ENCODE assay signal across 16 cellular contexts in the genomic region with DNA sequence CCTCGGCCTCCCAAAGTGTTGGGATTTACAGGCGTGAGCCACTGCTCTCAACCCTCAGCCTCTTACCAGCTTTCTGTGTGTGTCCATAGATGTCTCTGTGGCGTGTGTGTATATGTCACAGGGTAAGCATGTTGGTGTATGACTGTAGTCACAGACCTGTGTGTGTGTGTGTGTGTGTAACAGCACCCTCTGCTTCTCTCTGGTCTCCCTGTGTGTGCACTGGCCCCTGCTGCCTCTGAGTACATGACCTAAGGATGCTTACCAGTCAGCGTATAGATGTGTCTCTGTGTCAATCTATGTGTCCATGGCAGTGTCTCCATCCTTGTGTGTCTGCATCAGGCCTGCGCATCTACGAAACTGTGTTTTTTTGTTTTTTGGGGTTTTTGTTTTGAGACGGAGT. TPM values are rescaled to one million over a fixed set of nuclear protein-coding genes. Genes with fewer than 3 reads are reported as not detected.
A peak's percentile ranks its signal among the peaks of the same experiment; 100 is the strongest.
DNase-seq lines count a peak whose midpoint lies in the region; ATAC-seq, FAIRE-seq and TF ChIP-seq lines count a peak whose summit lies in the region.
"Had no signal": no experiment of that assay in that cellular context is flagged by ENCODE, and none has a peak within 500 bp of the region (broad histone marks: within the 10 kb centered on the region; RNA-seq: fewer than 3 reads in every experiment).

No MANE protein-coding gene starts in this region.

- H3K4me3 Mint-ChIP-seq in HFFc6 = peak overlapping the region; percentile 86
- H3K4me3 Mint-ChIP-seq in stimulated activated effector memory CD8-positive, alpha-beta T cell treated with anti-CD3 and anti-CD28 coated beads, Interleukin-12 subunit alpha, Interleukin-12 subunit beta, amount 100 ng/mL, for 72 hours = no peak overlapping the region

- H3K4me1 ChIP-seq in adipocyte (ENCODE audit: control insufficient read depth, insufficient read depth, low read length) (peaks cover 57% of the 10 kb centered on the region), hepatocyte (ENCODE audit: insufficient read depth) (peaks cover 31% of the 10 kb centered on the region), prostate gland (replicated peaks) (no peaks in the 10 kb centered on the region)

- no peak for ATAC-seq in stimulated activated effector memory CD8-positive, alpha-beta T cell treated with anti-CD3 and anti-CD28 coated beads, Interleukin-12 subunit alpha, Interleukin-12 subunit beta, amount 100 ng/mL, for 72 hours
- ATAC-seq: right cardiac atrium had no signal

- no peak for FAIRE-seq in H54 (lab: Jason Lieb, UNC)
- FAIRE-seq: GM18507 had no signal

- peaks cover 13% of the 10 kb centered on the region for H3K27me3 Mint-ChIP-seq in HFFc6 (ENCODE audit: insufficient read depth)

- H3K36me3 ChIP-seq in adipocyte (ENCODE audit: control insufficient read depth, insufficient read depth, low read length, severe bottlenecking) = peaks cover 28% of the 10 kb centered on the region
- no peaks in the 10 kb centered on the region for H3K36me3 ChIP-seq in hepatocyte (replicated peaks; ENCODE audit: insufficient read depth, low read depth)
- no peaks in the 10 kb centered on the region for H3K36me3 ChIP-seq in prostate gland

- H3K9me2 ChIP-seq in hepatocyte (replicated peaks; ENCODE audit: insufficient read depth) = no peaks in the 10 kb centered on the region

- 94% methylated on average over 7 of the region's 7 CpGs for WGBS in hepatocyte (ENCODE audit: low lambda C conversion rate, missing lambda C conversion rate)
- WGBS in prostate gland = 97% methylated on average over 7 of the region's 7 CpGs

- H3K9ac ChIP-seq in adipocyte (ENCODE audit: low read length) = peak overlapping the region; percentile 53

- H3K4me3 ChIP-seq in adipocyte (ENCODE audit: low read length) = no peak overlapping the region
- H3K4me3 ChIP-seq in hepatocyte = no peak overlapping the region
- no peak overlapping the region for H3K4me3 ChIP-seq in prostate gland

- no peaks in the 10 kb centered on the region for H4K20me1 ChIP-seq in hepatocyte (ENCODE audit: insufficient read depth, poor library complexity, severe bottlenecking)

- H3K27ac ChIP-seq in hepatocyte = peak overlapping the region; percentile 97
- no peak overlapping the region for H3K27ac ChIP-seq in prostate gland

- intact Hi-C loops in prostate gland (cut with DNase I) = no loop called here

- peaks cover 74% of the 10 kb centered on the region for H3K4me1 Mint-ChIP-seq in HFFc6 (ENCODE audit: low read depth)
- peaks cover 45% of the 10 kb centered on the region for H3K4me1 Mint-ChIP-seq in stimulated activated effector memory CD8-positive, alpha-beta T cell treated with anti-CD3 and anti-CD28 coated beads, Interleukin-12 subunit alpha, Interleukin-12 subunit beta, amount 100 ng/mL, for 72 hours

- H3K4me2 ChIP-seq in hepatocyte = no peak overlapping the region

- H3K27ac Mint-ChIP-seq in HFFc6 = peak overlapping the region; percentile 86
- peak overlapping the region; percentile 93 for H3K27ac Mint-ChIP-seq in stimulated activated effector memory CD8-positive, alpha-beta T cell treated with anti-CD3 and anti-CD28 coated beads, Interleukin-12 subunit alpha, Interleukin-12 subunit beta, amount 100 ng/mL, for 72 hours
- H3K27ac Mint-ChIP-seq: T-helper 2 cell treated with Interferon-gamma antibody and Interleukin-4, amounts not matched to agents 5 μg/mL and 100 μg/mL, for 36 hours had no signal

- no peak overlapping the region for H2AFZ ChIP-seq in hepatocyte

- H3K9me3 ChIP-seq in adipocyte (ENCODE audit: control insufficient read depth, low read length) (no peaks in the 10 kb centered on the region), hepatocyte (ENCODE audit: low read depth) (no peaks in the 10 kb centered on the region), prostate gland (no peaks in the 10 kb centered on the region)

- peaks cover 77% of the 10 kb centered on the region for H3K36me3 Mint-ChIP-seq in HFFc6 (ENCODE audit: low read depth)
- H3K36me3 Mint-ChIP-seq in stimulated activated effector memory CD8-positive, alpha-beta T cell treated with anti-CD3 and anti-CD28 coated beads, Interleukin-12 subunit alpha, Interleukin-12 subunit beta, amount 100 ng/mL, for 72 hours = peaks cover 5% of the 10 kb centered on the region

- no peaks in the 10 kb centered on the region for H3K27me3 ChIP-seq in adipocyte (replicated peaks; ENCODE audit: control insufficient read depth, insufficient read depth, low read length)
- no peaks in the 10 kb centered on the region for H3K27me3 ChIP-seq in hepatocyte
- H3K27me3 ChIP-seq in prostate gland (replicated peaks; ENCODE audit: insufficient read depth) = no peaks in the 10 kb centered on the region

- peaks cover 9% of the 10 kb centered on the region for H3K79me2 ChIP-seq in hepatocyte

- DNase-seq in HFFc6 (no peak), adipocyte (ENCODE audit: low read depth) (no peak), hepatocyte (ENCODE audit: low spot score) (no peak), prostate gland (ENCODE audit: low spot score) (no peak), cerebellar cortex (ENCODE audit: low spot score) (no peak), occipital lobe (lab: John Stamatoyannopoulos, UW) (no peak), H54 (ENCODE audit: insufficient read length, low spot score) (no peak)
- no peak for DNase-seq in stimulated activated effector memory CD8-positive, alpha-beta T cell treated with anti-CD3 and anti-CD28 coated beads, Interleukin-12 subunit alpha, Interleukin-12 subunit beta, amount 100 ng/mL, for 72 hours (ENCODE audit: low spot score in 2 of 2)
- DNase-seq: activated naive CD4-positive, alpha-beta T cell treated with Interleukin-2 at 50 U/mL for 16 hours; GDM1; NCI-H1048; NCI-H2227 treated with DMSO at 0.1 percent for 48 hours had no signal

- TF ChIP-seq CTCF in HFFc6 (IDR thresholded peaks at IDR 0.05) (no peak), hepatocyte (IDR thresholded peaks at IDR 0.05; ENCODE audit: poor library complexity) (no peak), prostate gland (IDR thresholded peaks at IDR 0.05) (no peak)

- H3K9me3 Mint-ChIP-seq in HFFc6 = peaks cover 7% of the 10 kb centered on the region; the same call in 1 of the 2 replicates
- no peaks in the 10 kb centered on the region for H3K9me3 Mint-ChIP-seq in stimulated activated effector memory CD8-positive, alpha-beta T cell treated with anti-CD3 and anti-CD28 coated beads, Interleukin-12 subunit alpha, Interleukin-12 subunit beta, amount 100 ng/mL, for 72 hours
- H3K9me3 Mint-ChIP-seq: T-helper 2 cell treated with Interferon-gamma antibody and Interleukin-4, amounts not matched to agents 5 μg/mL and 100 μg/mL, for 36 hours had no signal

- TF ChIP-seq POLR2A in prostate gland (IDR thresholded peaks at IDR 0.05) = no peak
- TF ChIP-seq POLR2A in H54 (IDR thresholded peaks at IDR 0.05; ENCODE audit: low read depth, low read length) = no peak

RNA-seq across cellular contexts. Expression of gene AXL, which starts 5.6 kb away (rescaled TPM):
- total RNA-seq in HFFc6 (2021; fragmentation: NEBNext Ultra II Directional; extraction: Animal tissue kit (Norgen Biotek cat#: 25700)) = 100 to 1,000 TPM; 419 to 474 (median 458) TPM
- 35.0 and 45.9 TPM in 2 replicates for total RNA-seq in hepatocyte
- 15.0 and 17.3 TPM in 2 replicates for polyA plus RNA-seq in hepatocyte
- total RNA-seq in prostate gland = 100 to 1,000 TPM in 1 of 2 donors, 10 to 100 TPM in 1; 26.1 to 168 TPM
- total RNA-seq in occipital lobe = 9.2 TPM
- total RNA-seq: OCI-LY7 had no signal

RNA-seq across cellular contexts. Expression of gene CYP2S1, which starts 31.6 kb away (rescaled TPM):
- 1 to 10 TPM in 3 of 6 experiments, under 1 TPM in 3; 0.65 to 1.6 (median 1.1) TPM for total RNA-seq in HFFc6 (2021; fragmentation: NEBNext Ultra II Directional; extraction: Animal tissue kit (Norgen Biotek cat#: 25700))
- 8.5 and 11.6 TPM in 2 replicates for total RNA-seq in hepatocyte
- polyA plus RNA-seq in hepatocyte = 23.7 and 26.0 TPM in 2 replicates
- 1 to 10 TPM; 1.1 to 4.2 TPM for total RNA-seq in prostate gland
- total RNA-seq in occipital lobe = 1.4 TPM
- total RNA-seq: OCI-LY7 had no signal

RNA-seq across cellular contexts. Expression of gene HNRNPUL1, which starts 39.5 kb away (rescaled TPM):
- 100 to 1,000 TPM; 176 to 245 (median 234) TPM for total RNA-seq in HFFc6 (2021; fragmentation: NEBNext Ultra II Directional; extraction: Animal tissue kit (Norgen Biotek cat#: 25700))
- total RNA-seq in hepatocyte (92.8 and 98.5 TPM in 2 replicates), prostate gland (100 to 1,000 TPM; 133 to 183 TPM), occipital lobe (64.7 TPM)
- polyA plus RNA-seq in hepatocyte = 111 and 115 TPM in 2 replicates
